In genomic region chr16:15757075-15757386, GRCh38 we compare ENCODE assay signal across 8 cellular contexts.
"Had no signal": no experiment of that assay in that cellular context is flagged by ENCODE, and none has a peak within 500 bp of the region (broad histone marks: within the 10 kb centered on the region; RNA-seq: fewer than 3 reads in every experiment).

No MANE protein-coding gene starts in this region.

- H3K4me3 Mint-ChIP-seq: activated B cell treated with CpG ODN at 0.5 μM for 24 hours; activated CD8-positive, alpha-beta T cell treated with anti-CD3 and anti-CD28 coated beads, Interleukin-2, amount 10 ng/mL, durations not matched to agents 7 days and 5 days; activated naive CD4-positive, alpha-beta T cell treated with anti-CD3 and anti-CD28 coated beads, Interleukin-2, amount 50 U/mL, for 24 hours; natural killer cell had no signal

- H3K4me3 ChIP-seq: adrenal gland, right atrium auricular region, transverse colon had no signal

- H3K4me1 ChIP-seq: adrenal gland, right atrium auricular region, transverse colon had no signal

- DNase-seq: occipital lobe had no signal

- H3K27ac ChIP-seq: adrenal gland, right atrium auricular region had no signal

- H3K36me3 ChIP-seq: adrenal gland, right atrium auricular region had no signal

- H3K4me1 Mint-ChIP-seq: natural killer cell had no signal

- H3K36me3 Mint-ChIP-seq: activated naive CD4-positive, alpha-beta T cell treated with anti-CD3 and anti-CD28 coated beads, Interleukin-2, amount 50 U/mL, for 24 hours; natural killer cell had no signal

- H3K9me3 Mint-ChIP-seq: activated B cell treated with CpG ODN at 0.5 μM for 24 hours; activated naive CD4-positive, alpha-beta T cell treated with anti-CD3 and anti-CD28 coated beads, Interleukin-2, amount 50 U/mL, for 24 hours; natural killer cell had no signal

- H3K27me3 ChIP-seq: adrenal gland, right atrium auricular region, transverse colon had no signal

- H3K27ac Mint-ChIP-seq: activated B cell treated with CpG ODN at 0.5 μM for 24 hours; activated CD8-positive, alpha-beta T cell treated with anti-CD3 and anti-CD28 coated beads, Interleukin-2, amount 10 ng/mL, durations not matched to agents 7 days and 5 days; activated naive CD4-positive, alpha-beta T cell treated with anti-CD3 and anti-CD28 coated beads, Interleukin-2, amount 50 U/mL, for 24 hours; natural killer cell had no signal

- H3K9me3 ChIP-seq: adrenal gland, right atrium auricular region, transverse colon had no signal
